2 cellular contexts compared by ENCODE assay signal in genomic region chrX:17634542-17635207, GRCh38.
TF ChIP-seq lines count a peak whose summit lies in the region.

No MANE protein-coding gene starts in this region.

TF ChIP-seq in IMR-90, 13 proteins besides CTCF, POLR2A, EP300 and RAD21:
- TF ChIP-seq BHLHE40 (IDR thresholded peaks at IDR 0.05; ENCODE audit: low read depth, low read length) (no peak), CEBPB (IDR thresholded peaks at IDR 0.05; ENCODE audit: low read depth, low read length) (no peak), USF2 (IDR thresholded peaks at IDR 0.05; ENCODE audit: low read depth, low read length) (no peak), MAFK (IDR thresholded peaks at IDR 0.05; ENCODE audit: low read depth, low read length) (no peak), FOS (IDR thresholded peaks at IDR 0.05; ENCODE audit: low read depth, low read length) (no peak), RFX5 (IDR thresholded peaks at IDR 0.05; ENCODE audit: low read depth, low read length) (no peak), CHD1 (IDR thresholded peaks at IDR 0.05; ENCODE audit: low read depth, low read length) (no peak), ELK1 (IDR thresholded peaks at IDR 0.05; ENCODE audit: borderline replicate concordance, low read depth, low read length) (no peak), MXI1 (IDR thresholded peaks at IDR 0.05; ENCODE audit: borderline replicate concordance, low read depth, low read length) (no peak), RCOR1 (IDR thresholded peaks at IDR 0.05; ENCODE audit: insufficient replicate concordance, low read length) (no peak), MAZ (IDR thresholded peaks at IDR 0.05; ENCODE audit: borderline replicate concordance, low read depth, low read length) (no peak), SMC3 (IDR thresholded peaks at IDR 0.05; ENCODE audit: low read depth, low read length) (no peak), NFE2L2 (IDR thresholded peaks at IDR 0.05; ENCODE audit: low read depth, low read length) (no peak)

TF ChIP-seq in H1, 55 proteins besides CTCF, POLR2A, EP300 and RAD21:
- no peak for TF ChIP-seq SP4 (IDR thresholded peaks at IDR 0.05; ENCODE audit: low read length)
- no peak for TF ChIP-seq CHD2 (IDR thresholded peaks at IDR 0.05; ENCODE audit: low read length)
- TF ChIP-seq RFX5 (IDR thresholded peaks at IDR 0.05; ENCODE audit: borderline replicate concordance, low read depth, low read length), result no peak
- no peak for TF ChIP-seq CHD1 (IDR thresholded peaks at IDR 0.05; ENCODE audit: low read depth, low read length)
- no peak for TF ChIP-seq RBBP5 (IDR thresholded peaks at IDR 0.05; ENCODE audit: borderline replicate concordance, low read depth, low read length)
- TF ChIP-seq PHF8 (conservative IDR thresholded peaks at IDR 0.05; ENCODE audit: low read depth, low read length), result no peak
- TF ChIP-seq CHD7 (IDR thresholded peaks at IDR 0.05; ENCODE audit: insufficient replicate concordance, low read length), result no peak
- no peak for TF ChIP-seq ATF2 (IDR thresholded peaks at IDR 0.05; ENCODE audit: low read length)
- TF ChIP-seq GABPA (IDR thresholded peaks at IDR 0.05; ENCODE audit: borderline replicate concordance, insufficient read depth, low read length), result no peak
- TF ChIP-seq TCF12 (IDR thresholded peaks at IDR 0.05; ENCODE audit: low read depth, low read length), result no peak
- no peak for TF ChIP-seq POU5F1 (IDR thresholded peaks at IDR 0.05; ENCODE audit: low read depth, low read length)
- no peak for TF ChIP-seq NANOG (IDR thresholded peaks at IDR 0.05; ENCODE audit: insufficient read depth, low read depth, low read length, poor library complexity, severe bottlenecking)
- no peak for TF ChIP-seq EGR1 (IDR thresholded peaks at IDR 0.05; ENCODE audit: borderline replicate concordance, low read depth, low read length)
- no peak for TF ChIP-seq CBX8 (IDR thresholded peaks at IDR 0.05; ENCODE audit: borderline replicate concordance, low read depth, low read length)
- TF ChIP-seq CBX5 (IDR thresholded peaks at IDR 0.05; ENCODE audit: low read depth, low read length), result no peak
- TF ChIP-seq ATF3 (IDR thresholded peaks at IDR 0.05; ENCODE audit: insufficient read depth, low read depth, low read length), result no peak
- TF ChIP-seq KDM1A (IDR thresholded peaks at IDR 0.05; ENCODE audit: borderline replicate concordance, low read length), result no peak
- no peak for TF ChIP-seq SIN3A (conservative IDR thresholded peaks at IDR 0.05 in 1 of 2, IDR thresholded peaks at IDR 0.05 in 1 of 2; ENCODE audit: low read depth in 1 of 2, low read length in 2 of 2)
- no peak for TF ChIP-seq TEAD4 (IDR thresholded peaks at IDR 0.05; ENCODE audit: low read depth, low read length)
- no peak for TF ChIP-seq CEBPB (IDR thresholded peaks at IDR 0.05; ENCODE audit: low read depth, low read length)
